ENCODE assay signal across 8 cellular contexts in the genomic region with DNA sequence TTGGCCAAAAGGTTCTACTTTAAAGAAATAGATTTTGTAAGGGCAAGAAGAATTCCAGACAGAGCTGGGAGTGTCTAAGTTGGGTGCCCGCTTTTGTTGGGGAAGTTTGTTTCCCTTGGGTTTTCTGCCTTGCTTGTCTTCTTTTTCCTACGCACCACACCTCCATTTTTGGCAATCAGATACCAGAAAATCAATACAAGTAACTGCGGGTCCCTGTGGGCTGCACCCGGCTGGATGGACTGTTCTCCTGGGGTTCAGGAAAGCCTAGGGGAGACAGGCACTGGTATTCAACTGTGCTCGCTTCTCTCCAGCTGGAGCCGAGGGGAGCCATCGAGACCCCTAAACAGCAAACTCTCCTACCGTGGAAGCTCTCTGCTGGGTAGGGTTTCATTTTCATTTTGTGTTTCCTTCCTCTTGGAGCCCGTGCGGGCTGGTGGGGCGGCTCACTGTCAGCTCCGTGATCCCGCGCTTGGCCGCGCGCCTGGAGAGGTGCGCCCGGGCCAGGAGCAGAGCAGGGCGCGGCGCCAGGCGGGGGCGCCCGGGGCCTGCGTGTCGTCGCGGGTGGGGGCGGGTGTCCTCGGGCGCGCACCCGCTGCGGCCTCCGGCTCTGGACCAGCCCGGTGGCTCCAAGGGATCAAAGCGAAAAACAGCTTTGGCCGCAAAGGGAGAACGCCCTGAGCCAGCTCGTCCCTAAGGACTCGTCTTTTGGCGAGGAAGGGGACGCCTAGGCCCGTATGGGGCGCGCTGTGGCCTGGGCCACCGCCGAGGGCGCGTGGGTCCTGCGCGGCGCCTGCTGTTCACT.
DNase-seq lines count a peak whose midpoint lies in the region; ATAC-seq and TF ChIP-seq lines count a peak whose summit lies in the region.

No MANE protein-coding gene starts in this region.

- H3K4me3 ChIP-seq in BLaER1 (peak overlapping the region; percentile 69), HAP-1 (peak overlapping the region; percentile 14), osteoblast (ENCODE audit: insufficient read depth, low read length) (peak overlapping the region; percentile 72)

- no peak for TF ChIP-seq CTCF in osteoblast (IDR thresholded peaks at IDR 0.05; ENCODE audit: extremely low read depth, low read depth, low read length)

- H3K9me3 ChIP-seq in BLaER1 (no peaks in the 10 kb centered on the region), HAP-1 (no peaks in the 10 kb centered on the region), osteoblast (ENCODE audit: low read depth, low read length) (no peaks in the 10 kb centered on the region)

- H3K27ac ChIP-seq in BLaER1 (peak overlapping the region; percentile 88), osteoblast (ENCODE audit: low read depth, low read length) (no peak overlapping the region)

- DNase-seq in HAP-1 (ENCODE audit: low spot score in 2 of 2) (peak in 1 of 2 experiments; percentile 58), cardiac septum (ENCODE audit: low spot score) (peak; percentile 80), osteoblast (ENCODE audit: insufficient read length, low spot score, missing footprints) (peak; percentile 87), NAMALWA (ENCODE audit: low spot score) (no peak), SHP77 treated with DMSO at 0.1 percent for 48 hours (lab: John Stamatoyannopoulos, UW) (no peak), NCI-H2081 (lab: John Stamatoyannopoulos, UW) (no peak)
- peak in 1 of 2 donors; percentile 23 for DNase-seq in activated T-cell treated with anti-CD3 and anti-CD28 coated beads, Interleukin-2, amount 50 U/mL, for 72 hours

- in situ Hi-C loops in HAP-1 (cut with MboI; ENCODE audit: low sequenced_read_pairs): no loop called here

- H3K27me3 ChIP-seq in BLaER1 (no peaks in the 10 kb centered on the region), HAP-1 (ENCODE audit: low read depth) (no peaks in the 10 kb centered on the region), osteoblast (ENCODE audit: insufficient read depth, low read length) (no peaks in the 10 kb centered on the region)

- H3K4me3 Mint-ChIP-seq in activated T-cell treated with anti-CD3 and anti-CD28 coated beads, Interleukin-2, amount 50 U/mL, for 72 hours: peak overlapping the region; percentile 71 to 80

- no peaks in the 10 kb centered on the region for H3K9me3 Mint-ChIP-seq in activated T-cell treated with anti-CD3 and anti-CD28 coated beads, Interleukin-2, amount 50 U/mL, for 72 hours

- no peaks in the 10 kb centered on the region for H3K36me3 ChIP-seq in BLaER1
- no peaks in the 10 kb centered on the region for H3K36me3 ChIP-seq in HAP-1 (replicated peaks)
- no peaks in the 10 kb centered on the region for H3K36me3 ChIP-seq in osteoblast (ENCODE audit: insufficient read depth, low read length)

- no peaks in the 10 kb centered on the region for H3K36me3 Mint-ChIP-seq in activated T-cell treated with anti-CD3 and anti-CD28 coated beads, Interleukin-2, amount 50 U/mL, for 72 hours (ENCODE audit: insufficient read depth in 2 of 2)

- H3K4me1 ChIP-seq in BLaER1 (peaks cover 19% of the 10 kb centered on the region), HAP-1 (peaks cover 2% of the 10 kb centered on the region), osteoblast (ENCODE audit: insufficient read depth, low read length) (peaks cover 3% of the 10 kb centered on the region)

- H3K4me1 Mint-ChIP-seq in activated T-cell treated with anti-CD3 and anti-CD28 coated beads, Interleukin-2, amount 50 U/mL, for 72 hours (ENCODE audit: low read depth): no peaks in the 10 kb centered on the region

- no peaks in the 10 kb centered on the region for H3K79me2 ChIP-seq in osteoblast (ENCODE audit: insufficient read depth, low read length)

- H4K20me1 ChIP-seq in BLaER1: no peaks in the 10 kb centered on the region
- no peaks in the 10 kb centered on the region for H4K20me1 ChIP-seq in osteoblast (ENCODE audit: insufficient read depth, low read length)

- H3K27me3 Mint-ChIP-seq in activated T-cell treated with anti-CD3 and anti-CD28 coated beads, Interleukin-2, amount 50 U/mL, for 72 hours (ENCODE audit: low read depth): peaks cover 17% of the 10 kb centered on the region

- H3K27ac Mint-ChIP-seq in activated T-cell treated with anti-CD3 and anti-CD28 coated beads, Interleukin-2, amount 50 U/mL, for 72 hours: no peak overlapping the region

- intact Hi-C loops in cardiac septum (cut with DNase I): no loop called here

- peak; percentile 36 to 50 for ATAC-seq in activated T-cell treated with anti-CD3 and anti-CD28 coated beads, Interleukin-2, amount 50 U/mL, for 72 hours (replicated peaks in 1 of 2)

- H3K4me2 ChIP-seq in BLaER1 (peak overlapping the region; percentile 94), osteoblast (ENCODE audit: insufficient read depth, low read length) (peak overlapping the region; percentile 86)

- H3K9ac ChIP-seq in BLaER1: peak overlapping the region; percentile 84

- H2AFZ ChIP-seq in osteoblast (ENCODE audit: low read length): peak overlapping the region; percentile 88

Comparison
In these comparisons a context has a peak if more than half of its experiments do, and no peak if none do; other contexts are left out.
1. H3K4me3 ChIP-seq: peak in every context shown above with its lines; median percentile 72 in osteoblast; 69 in BLaER1; 14 in HAP-1.
2. DNase-seq: peak in cardiac septum (single experiment) and osteoblast (single experiment); none in NAMALWA (single experiment), SHP77 treated with DMSO at 0.1 percent for 48 hours (single experiment) and NCI-H2081 (0 of 2).